1 cellular context compared by ENCODE assay signal in genomic region chr20:62368629-62369507, GRCh38.
TF ChIP-seq lines count a peak whose summit lies in the region.

No MANE protein-coding gene starts in this region.

TF ChIP-seq in HepG2, 621 proteins besides CTCF, POLR2A, EP300 and RAD21 (continued from another document):
- TF ChIP-seq, protein P1, sequence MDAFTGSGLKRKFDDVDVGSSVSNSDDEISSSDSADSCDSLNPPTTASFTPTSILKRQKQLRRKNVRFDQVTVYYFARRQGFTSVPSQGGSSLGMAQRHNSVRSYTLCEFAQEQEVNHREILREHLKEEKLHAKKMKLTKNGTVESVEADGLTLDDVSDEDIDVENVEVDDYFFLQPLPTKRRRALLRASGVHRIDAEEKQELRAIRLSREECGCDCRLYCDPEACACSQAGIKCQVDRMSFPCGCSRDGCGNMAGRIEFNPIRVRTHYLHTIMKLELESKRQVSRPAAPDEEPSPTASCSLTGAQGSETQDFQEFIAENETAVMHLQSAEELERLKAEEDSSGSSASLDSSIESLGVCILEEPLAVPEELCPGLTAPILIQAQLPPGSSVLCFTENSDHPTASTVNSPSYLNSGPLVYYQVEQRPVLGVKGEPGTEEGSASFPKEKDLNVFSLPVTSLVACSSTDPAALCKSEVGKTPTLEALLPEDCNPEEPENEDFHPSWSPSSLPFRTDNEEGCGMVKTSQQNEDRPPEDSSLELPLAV (CRISPR knock-in tag; conservative IDR thresholded peaks at IDR 0.05; ENCODE audit: low read depth), result no peak
- peak; percentile 43; the same call in 1 of the 2 replicates for TF ChIP-seq FOXP4 (CRISPR knock-in tag; IDR thresholded peaks at IDR 0.05)
- TF ChIP-seq ZNF678 (CRISPR knock-in tag; IDR thresholded peaks at IDR 0.05), result peak; percentile 84; the same call in 1 of the 2 replicates
